17 cellular contexts compared by ENCODE assay signal in the genomic region with DNA sequence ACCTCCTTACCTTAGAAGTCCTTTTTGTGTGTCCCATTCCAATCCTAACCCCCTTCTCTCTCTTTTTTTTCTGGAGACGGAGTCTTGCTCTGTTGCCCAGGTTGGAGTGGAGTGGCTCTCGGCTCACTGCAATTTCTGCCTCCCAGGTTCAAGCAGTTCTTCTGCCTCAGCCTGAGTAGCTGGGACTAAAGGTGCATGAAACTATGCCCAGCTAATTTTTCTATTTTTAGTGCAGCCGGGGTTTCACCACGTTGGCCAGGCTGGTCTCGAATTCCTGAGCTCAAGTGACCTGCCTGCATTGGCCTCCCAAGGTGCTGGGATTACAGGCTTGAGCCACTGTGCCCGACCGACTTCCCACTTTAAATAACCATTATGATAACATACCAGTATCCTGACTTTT. TPM values are rescaled to one million over a fixed set of nuclear protein-coding genes. Genes with fewer than 3 reads are reported as not detected.
DNase-seq lines count a peak whose midpoint lies in the region; ATAC-seq and TF ChIP-seq lines count a peak whose summit lies in the region.
"Had no signal": no experiment of that assay in that cellular context is flagged by ENCODE, and none has a peak within 500 bp of the region (broad histone marks: within the 10 kb centered on the region; RNA-seq: fewer than 3 reads in every experiment).

No MANE protein-coding gene starts in this region.

- H3K4me3 ChIP-seq in heart left ventricle (peak overlapping the region in 2 of 12 donors; percentile 17 to 33), left ventricle myocardium inferior (peak overlapping the region; percentile 44), skeletal muscle tissue (ENCODE audit: low read length in 3 of 3) (peak overlapping the region; percentile 69 to 80 (median 75)), brain microvascular endothelial cell (ENCODE audit: low read depth, low read length) (no peak overlapping the region), H7 (ENCODE audit: insufficient read depth, low read depth, low read length) (no peak overlapping the region)
- H3K4me3 ChIP-seq: HAP-1 had no signal

- peaks cover 0 to 5% (median 0%) of the 10 kb centered on the region in 9 donors for H3K36me3 ChIP-seq in heart left ventricle
- H3K36me3 ChIP-seq in left ventricle myocardium inferior, result peaks cover 7% of the 10 kb centered on the region
- peaks cover 0 to 8% (median 7%) of the 10 kb centered on the region in 3 donors for H3K36me3 ChIP-seq in skeletal muscle tissue (ENCODE audit: control insufficient read depth in 3 of 3, insufficient read depth in 3 of 3, low read length in 3 of 3)
- no peaks in the 10 kb centered on the region for H3K36me3 ChIP-seq in brain microvascular endothelial cell (replicated peaks)
- H3K36me3 ChIP-seq in H7 (replicated peaks; ENCODE audit: control insufficient read depth, insufficient read depth, low read length), result no peaks in the 10 kb centered on the region
- H3K36me3 ChIP-seq: BE2C had no signal

- H3K27me3 ChIP-seq in heart left ventricle (no peaks in the 10 kb centered on the region), left ventricle myocardium inferior (ENCODE audit: low read depth) (no peaks in the 10 kb centered on the region), skeletal muscle tissue (ENCODE audit: control insufficient read depth in 3 of 3, insufficient read depth in 3 of 3, low read length in 3 of 3) (no peaks in the 10 kb centered on the region), brain microvascular endothelial cell (replicated peaks) (no peaks in the 10 kb centered on the region), H7 (ENCODE audit: control insufficient read depth, insufficient read depth, low read length) (no peaks in the 10 kb centered on the region)
- H3K27me3 ChIP-seq: BE2C had no signal

- peak in 2 of 5 donors; percentile 58 to 69 for DNase-seq in heart left ventricle
- peak; percentile 29 for DNase-seq in left ventricle myocardium inferior
- peak; percentile 49 for DNase-seq in kidney tubule cell (ENCODE audit: low spot score)
- DNase-seq in H4 (ENCODE audit: low spot score), result no peak
- no peak for DNase-seq in brain microvascular endothelial cell
- DNase-seq in H7, result no peak
- DNase-seq: ACHN; C1 segment of cervical spinal cord; Caco-2; CD4-positive, CD25-positive, alpha-beta regulatory T cell; CD8-positive, alpha-beta memory T cell; GOT3 had no signal

- in situ Hi-C loops in brain microvascular endothelial cell (cut with HindIII; ENCODE audit: low pct_ligation_motif_present, low sequenced_read_pairs), result no loop called here

- no peaks in the 10 kb centered on the region for H3K9me3 ChIP-seq in heart left ventricle
- H3K9me3 ChIP-seq in left ventricle myocardium inferior (replicated peaks), result no peaks in the 10 kb centered on the region
- H3K9me3 ChIP-seq in skeletal muscle tissue (ENCODE audit: control insufficient read depth in 3 of 3, low read length in 3 of 3), result no peaks in the 10 kb centered on the region
- H3K9me3 ChIP-seq: BE2C, Caco-2, HAP-1 had no signal

- intact Hi-C loops in heart left ventricle (cut with DNase I) (loop anchor here in 5 of 10 donors (5.0 to 10.0 kb wide), 5 partner anchors 55 to 277 kb away; a partner anchor contains a TSS), left ventricle myocardium inferior (cut with micrococcal nuclease) (loop anchor here (10.0 kb wide), 1 partner anchor 107 kb away; no protein-coding TSS in a partner anchor)

- H3K27ac ChIP-seq in heart left ventricle (peak overlapping the region in 9 of 12 donors; percentile 23 to 67 (median 60)), left ventricle myocardium inferior (replicated peaks) (peak overlapping the region; percentile 82), skeletal muscle tissue (ENCODE audit: low read depth, low read length) (peak overlapping the region; percentile 84), brain microvascular endothelial cell (no peak overlapping the region)

- ATAC-seq in heart left ventricle (peak; percentile 71 to 79 (median 74)), GM21619 (IDR thresholded peaks at IDR 0.05; ENCODE audit: unreplicated experiment) (no peak)

- H3K4me1 ChIP-seq in heart left ventricle (peaks cover 0 to 14% (median 2%) of the 10 kb centered on the region in 12 donors), left ventricle myocardium inferior (peaks cover 41% of the 10 kb centered on the region), skeletal muscle tissue (ENCODE audit: control insufficient read depth in 3 of 3, insufficient read depth in 3 of 3, low read length in 3 of 3) (peaks cover 9 to 32% (median 11%) of the 10 kb centered on the region in 3 donors)
- H3K4me1 ChIP-seq: BE2C, Caco-2 had no signal

- no peak for TF ChIP-seq CTCF in heart left ventricle (IDR thresholded peaks at IDR 0.05)
- no peak for TF ChIP-seq CTCF in left ventricle myocardium inferior (IDR thresholded peaks at IDR 0.05; ENCODE audit: borderline replicate concordance)
- no peak for TF ChIP-seq CTCF in brain microvascular endothelial cell (IDR thresholded peaks at IDR 0.05; ENCODE audit: low read depth, low read length, missing control alignments)

- WGBS in heart left ventricle, 4 donors, result 42 to 57% (median 54%) methylated on average over 7 of the region's 7 CpGs

- no peak for TF ChIP-seq POLR2A in heart left ventricle (IDR thresholded peaks at IDR 0.05)

- H3K9ac ChIP-seq in skeletal muscle tissue (ENCODE audit: low read depth in 1 of 3, low read length in 3 of 3), result peak overlapping the region; percentile 82 to 91 (median 88)

RNA-seq across cellular contexts. Expression of a gene that starts 17.5 kb away (rescaled TPM):
- total RNA-seq in heart left ventricle (10 to 100 TPM; 39.9 to 66.9 (median 52.0) TPM), left ventricle myocardium inferior (63.2 TPM), skeletal muscle tissue (144 TPM)
- polyA plus RNA-seq in heart left ventricle, result 10 to 100 TPM; 17.2 to 32.1 TPM
- 33.1 and 34.0 TPM in 2 replicates for total RNA-seq in H4 (2014; rRNA removed; shearing (Covaris generic))
- 7.9 and 9.4 TPM in 2 replicates for total RNA-seq in H7 (2014; rRNA removed; shearing (Covaris generic))

RNA-seq across cellular contexts. Expression of a gene that starts 49.6 kb away (rescaled TPM):
- total RNA-seq in heart left ventricle (not detected), left ventricle myocardium inferior (not detected), skeletal muscle tissue (12.0 TPM)
- under 1 TPM in 1 of 2 donors, not detected in 1; 0.46 TPM for polyA plus RNA-seq in heart left ventricle
- 0.15 TPM in 1 of 2 replicates, not detected in the other for total RNA-seq in H4 (2014; rRNA removed; shearing (Covaris generic))
- total RNA-seq in H7 (2014; rRNA removed; shearing (Covaris generic)), result not detected in 2 replicates
- total RNA-seq: CD4-positive, CD25-positive, alpha-beta regulatory T cell; HT-29 had no signal
- polyA plus RNA-seq: CD4-positive, CD25-positive, alpha-beta regulatory T cell; CD8-positive, alpha-beta memory T cell had no signal

Comparison
In these comparisons a context has a peak if more than half of its experiments do, and no peak if none do; other contexts are left out.
1. DNase-seq: peak in left ventricle myocardium inferior (single experiment) and kidney tubule cell (single experiment); none in H4 (single experiment), brain microvascular endothelial cell (single experiment) and H7 (single experiment).
2. H3K4me3 ChIP-seq: peak in left ventricle myocardium inferior (single experiment) and skeletal muscle tissue (3 of 3); none in brain microvascular endothelial cell (single experiment) and H7 (single experiment).
3. RNA of a gene that starts 49.6 kb away (total RNA-seq): 12.0 TPM in skeletal muscle tissue (single experiment); 0.15 TPM in H4, not detected in heart left ventricle, not detected in left ventricle myocardium inferior (single experiment) and not detected in H7; every median in the first group is over 10 times any median in the second.